In the genomic region with DNA sequence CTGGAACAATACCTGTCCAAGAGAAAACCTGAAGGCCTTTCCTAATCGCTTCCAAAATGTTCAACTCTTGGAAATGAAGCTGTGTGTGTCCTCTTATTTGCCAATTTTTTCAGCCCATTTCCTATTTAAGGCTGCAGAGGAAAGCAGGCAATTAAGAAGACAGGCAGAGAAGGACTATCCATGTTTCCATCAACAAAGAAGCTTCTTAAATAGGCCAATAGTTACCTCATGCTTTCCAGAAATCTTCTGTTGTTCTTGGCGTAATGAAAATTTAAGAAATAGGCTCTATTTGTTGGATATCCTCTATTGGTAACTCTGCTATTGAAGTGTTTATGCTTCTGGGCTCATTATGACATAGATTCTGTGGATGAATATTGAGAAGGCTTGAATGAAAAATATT, we compare ENCODE assay signal across 23 cellular contexts.
"Had no signal": no experiment of that assay in that cellular context is flagged by ENCODE, and none has a peak within 500 bp of the region (broad histone marks: within the 10 kb centered on the region; RNA-seq: fewer than 3 reads in every experiment).

No MANE protein-coding gene starts in this region.

- H3K27ac ChIP-seq: esophagus squamous epithelium, gastroesophageal sphincter, left lung had no signal

- DNase-seq: activated CD4-positive, alpha-beta T cell treated with anti-CD3 and anti-CD28 coated beads, Interleukin-2, amount 10 ng/mL, durations not matched to agents 24 days and 14 days; activated CD4-positive, CD25-positive, alpha-beta regulatory T cell; activated CD8-positive, alpha-beta memory T cell treated with anti-CD3 and anti-CD28 coated beads, Interleukin-2, amount 50 U/mL, for 4 hours; activated CD8-positive, alpha-beta T cell treated with anti-CD3 and anti-CD28 coated beads, Interleukin-2, amount 10 ng/mL, durations not matched to agents 7 days and 5 days; activated gamma-delta T cell treated with Interleukin-2 at 50 U/mL for 16 hours; activated naive CD8-positive, alpha-beta T cell treated with anti-CD3 and anti-CD28 coated beads for 36 hours; activated T-cell treated with anti-CD3 and anti-CD28 coated beads, Interleukin-2, amount 50 U/mL, for 48 hours; amygdala; cerebellar nuclear complex; effector CD8-positive, alpha-beta T cell; esophagus squamous epithelium; hippocampal formation; kidney; left lung; mesendoderm; occipital lobe; stimulated activated CD4-positive, alpha-beta T cell treated with anti-CD3 and anti-CD28 coated beads, Interleukin-15, amount 100 ng/mL, for 24 hours; stimulated activated CD4-positive, alpha-beta T cell treated with anti-CD3 and anti-CD28 coated beads, Interleukin-4, amount 100 ng/mL, for 1 hour; stimulated activated naive B cell treated with anti-CD40 and anti-IgM and Interleukin-4, amounts not matched to agents 10 μg/mL and 1 μg/mL and 100 μg/mL, for 72 hours; substantia nigra; trophoblast cell had no signal

- H3K4me3 ChIP-seq: esophagus squamous epithelium, gastroesophageal sphincter, left lung had no signal

- H3K9me3 Mint-ChIP-seq: activated CD4-positive, alpha-beta T cell treated with anti-CD3 and anti-CD28 coated beads, Interleukin-2, amount 10 ng/mL, durations not matched to agents 24 days and 14 days; natural killer cell treated with Interleukin-12 subunit alpha and Interleukin-12 subunit beta and Interleukin-15 and Interleukin-18, amount 100 ng/mL, for 72 hours had no signal

- H3K9me3 ChIP-seq: esophagus squamous epithelium, gastroesophageal sphincter, left lung had no signal

- H3K36me3 Mint-ChIP-seq: activated naive CD8-positive, alpha-beta T cell treated with anti-CD3 and anti-CD28 coated beads for 36 hours; natural killer cell treated with Interleukin-12 subunit alpha and Interleukin-12 subunit beta and Interleukin-15 and Interleukin-18, amount 100 ng/mL, for 72 hours had no signal

- H3K4me3 Mint-ChIP-seq: activated CD4-positive, alpha-beta T cell treated with anti-CD3 and anti-CD28 coated beads, Interleukin-2, amount 10 ng/mL, durations not matched to agents 24 days and 14 days; activated CD8-positive, alpha-beta T cell treated with anti-CD3 and anti-CD28 coated beads, Interleukin-2, amount 10 ng/mL, durations not matched to agents 7 days and 5 days; activated naive CD8-positive, alpha-beta T cell treated with anti-CD3 and anti-CD28 coated beads for 36 hours; natural killer cell treated with Interleukin-12 subunit alpha and Interleukin-12 subunit beta and Interleukin-15 and Interleukin-18, amount 100 ng/mL, for 72 hours; stimulated activated naive B cell treated with anti-CD40 and anti-IgM and Interleukin-4, amounts not matched to agents 10 μg/mL and 1 μg/mL and 100 μg/mL, for 72 hours had no signal

- H3K4me1 ChIP-seq: gastroesophageal sphincter, left lung had no signal

- H3K27me3 ChIP-seq: esophagus squamous epithelium, gastroesophageal sphincter, left lung had no signal

- H3K4me1 Mint-ChIP-seq: activated CD4-positive, alpha-beta T cell treated with anti-CD3 and anti-CD28 coated beads, Interleukin-2, amount 10 ng/mL, durations not matched to agents 24 days and 14 days; activated naive CD8-positive, alpha-beta T cell treated with anti-CD3 and anti-CD28 coated beads for 36 hours; stimulated activated naive B cell treated with anti-CD40 and anti-IgM and Interleukin-4, amounts not matched to agents 10 μg/mL and 1 μg/mL and 100 μg/mL, for 72 hours had no signal

- ATAC-seq: activated CD8-positive, alpha-beta T cell treated with anti-CD3 and anti-CD28 coated beads, Interleukin-2, amount 10 ng/mL, durations not matched to agents 7 days and 5 days; gastroesophageal sphincter; left lung; natural killer cell treated with Interleukin-12 subunit alpha and Interleukin-12 subunit beta and Interleukin-15 and Interleukin-18, amount 100 ng/mL, for 72 hours; stimulated activated naive B cell treated with anti-CD40 and anti-IgM and Interleukin-4, amounts not matched to agents 10 μg/mL and 1 μg/mL and 100 μg/mL, for 72 hours had no signal

- H3K27ac Mint-ChIP-seq: activated CD4-positive, alpha-beta T cell treated with anti-CD3 and anti-CD28 coated beads, Interleukin-2, amount 10 ng/mL, durations not matched to agents 24 days and 14 days; activated CD8-positive, alpha-beta T cell treated with anti-CD3 and anti-CD28 coated beads, Interleukin-2, amount 10 ng/mL, durations not matched to agents 7 days and 5 days; activated naive CD8-positive, alpha-beta T cell treated with anti-CD3 and anti-CD28 coated beads for 36 hours; natural killer cell treated with Interleukin-12 subunit alpha and Interleukin-12 subunit beta and Interleukin-15 and Interleukin-18, amount 100 ng/mL, for 72 hours; stimulated activated naive B cell treated with anti-CD40 and anti-IgM and Interleukin-4, amounts not matched to agents 10 μg/mL and 1 μg/mL and 100 μg/mL, for 72 hours had no signal

- H3K27me3 Mint-ChIP-seq: activated CD4-positive, alpha-beta T cell treated with anti-CD3 and anti-CD28 coated beads, Interleukin-2, amount 10 ng/mL, durations not matched to agents 24 days and 14 days; activated naive CD8-positive, alpha-beta T cell treated with anti-CD3 and anti-CD28 coated beads for 36 hours had no signal

- H3K36me3 ChIP-seq: esophagus squamous epithelium, gastroesophageal sphincter, left lung had no signal
